ENCODE assay signal across 1 cellular context in the genomic region with DNA sequence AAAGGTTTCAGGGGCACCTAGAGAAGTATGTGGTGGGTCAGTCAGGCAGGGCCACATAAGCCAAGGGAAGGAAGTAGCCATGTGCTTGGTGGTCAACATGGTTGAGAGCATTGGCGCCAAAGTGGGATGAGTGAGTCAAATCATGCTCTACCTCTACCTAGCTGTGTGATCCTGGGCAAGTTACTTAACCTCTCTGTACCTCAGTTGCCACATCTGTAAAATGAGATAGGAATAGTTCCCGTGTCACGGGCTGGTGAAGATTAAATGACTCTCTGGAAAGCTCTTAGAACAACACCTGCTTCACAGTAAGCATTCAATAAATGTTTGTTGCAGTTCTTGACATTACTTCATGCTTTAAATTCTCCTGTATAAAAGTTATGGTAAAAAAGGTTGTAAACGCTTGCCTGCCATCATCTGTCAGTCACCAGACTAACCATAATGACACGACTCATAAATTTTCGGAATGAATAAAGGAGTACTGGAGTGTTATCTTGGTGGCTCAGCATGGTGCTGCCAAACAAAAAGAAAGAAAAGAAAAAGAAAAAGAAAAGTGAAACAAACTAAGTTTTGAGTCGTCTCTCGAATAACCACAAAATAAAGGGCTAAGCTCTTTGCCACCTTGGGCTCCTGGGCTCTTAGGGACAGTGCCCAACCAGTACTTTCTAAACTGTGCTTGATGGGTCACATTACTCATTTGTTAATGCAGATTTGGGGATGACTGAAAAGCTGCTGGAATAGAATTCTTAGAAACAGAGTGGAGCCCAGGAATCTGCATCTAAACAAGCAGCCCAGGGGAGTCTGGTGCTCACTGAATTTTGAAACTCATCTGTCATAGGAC.
A peak's percentile ranks its signal among the peaks of the same experiment; 100 is the strongest.
TF ChIP-seq lines count a peak whose summit lies in the region.

No MANE protein-coding gene starts in this region.

TF ChIP-seq in K562, 482 proteins besides CTCF, POLR2A, EP300 and RAD21 (continued from another document):
- peak; percentile 35; the same call in 1 of the 2 replicates for TF ChIP-seq HMBOX1 (IDR thresholded peaks at IDR 0.05)
- TF ChIP-seq JUN (IDR thresholded peaks at IDR 0.05; ENCODE audit: borderline replicate concordance, low read depth, low read length) = no peak
- no peak for TF ChIP-seq JUN (CRISPR knock-in tag; IDR thresholded peaks at IDR 0.05; ENCODE audit: borderline replicate concordance)
- TF ChIP-seq ZNF57 (CRISPR knock-in tag; IDR thresholded peaks at IDR 0.05) = no peak
- TF ChIP-seq SMARCE1 (IDR thresholded peaks at IDR 0.05) = no peak
- no peak for TF ChIP-seq SNIP1 (IDR thresholded peaks at IDR 0.05; ENCODE audit: low read depth)
- no peak for TF ChIP-seq ESRRA (IDR thresholded peaks at IDR 0.05; ENCODE audit: borderline replicate concordance, low read depth)
- TF ChIP-seq SIN3B (IDR thresholded peaks at IDR 0.05; ENCODE audit: low read depth) = no peak
